In the genomic region with DNA sequence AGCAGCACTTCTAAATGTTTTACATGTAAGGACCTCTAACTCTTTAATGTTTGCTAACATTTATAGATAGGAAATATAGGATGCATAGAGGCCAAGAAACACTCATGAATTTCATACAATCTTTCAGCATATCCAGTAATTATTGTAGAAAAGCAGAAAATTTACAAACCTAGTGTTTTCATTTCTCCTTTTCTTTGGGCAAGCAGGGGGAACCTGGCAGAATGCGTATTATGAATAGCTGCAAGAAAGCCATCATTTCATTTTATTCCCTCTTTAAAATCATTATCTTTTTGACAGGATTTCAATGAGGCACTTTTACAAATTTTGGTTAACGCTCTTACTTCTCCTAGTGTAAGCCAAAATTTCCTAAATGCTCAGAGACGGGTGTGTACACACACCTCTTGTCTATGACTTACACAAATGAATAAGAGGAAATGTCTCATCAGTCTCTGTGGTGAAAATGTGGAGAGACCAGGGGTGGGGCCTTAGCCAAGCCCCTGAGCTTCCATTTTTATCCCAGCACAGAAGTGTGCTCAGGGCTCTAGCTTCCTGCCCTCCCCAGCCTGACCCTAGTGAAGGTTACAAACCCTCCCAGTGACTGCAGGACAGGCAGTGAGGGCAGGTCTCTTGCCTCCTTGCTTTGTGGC, we compare ENCODE assay signal across 8 cellular contexts.
DNase-seq lines count a peak whose midpoint lies in the region; ATAC-seq lines count a peak whose summit lies in the region.

No MANE protein-coding gene starts in this region.

- peaks cover 4% of the 10 kb centered on the region; the same call in 1 of the 2 replicates for H3K9me3 ChIP-seq in SJSA1 (replicated peaks)

- H3K4me3 ChIP-seq in SJSA1: no peak overlapping the region
- H3K4me3 ChIP-seq in rectal smooth muscle tissue (ENCODE audit: low read length): no peak overlapping the region

- peak overlapping the region; percentile 26; the same call in 1 of the 2 replicates for H3K27ac ChIP-seq in SJSA1
- H3K27ac ChIP-seq in cingulate gyrus (ENCODE audit: low read depth, low read length): peak overlapping the region; percentile 29
- H3K27ac ChIP-seq in rectal smooth muscle tissue (ENCODE audit: low read depth, low read length): peak overlapping the region; percentile 33

- H3K27me3 ChIP-seq in SJSA1 (replicated peaks): no peaks in the 10 kb centered on the region
- no peaks in the 10 kb centered on the region for H3K27me3 ChIP-seq in rectal smooth muscle tissue (ENCODE audit: control insufficient read depth, insufficient read depth, low read length)

- H3K36me3 ChIP-seq in SJSA1: no peaks in the 10 kb centered on the region
- H3K36me3 ChIP-seq in rectal smooth muscle tissue (ENCODE audit: control insufficient read depth, insufficient read depth, low read length): no peaks in the 10 kb centered on the region

- no peak overlapping the region for H3K9ac ChIP-seq in rectal smooth muscle tissue (ENCODE audit: low read length)

- peaks cover 42% of the 10 kb centered on the region for H3K4me1 ChIP-seq in SJSA1 (replicated peaks)
- H3K4me1 ChIP-seq in rectal smooth muscle tissue (ENCODE audit: control insufficient read depth, insufficient read depth, low read length): no peaks in the 10 kb centered on the region

- ATAC-seq in GM18498 (IDR thresholded peaks at IDR 0.05; ENCODE audit: unreplicated experiment): peak; percentile 76
- ATAC-seq in HG02852 (IDR thresholded peaks at IDR 0.05; ENCODE audit: unreplicated experiment): peak; percentile 76

- peak in 1 of 2 experiments; percentile 43 for DNase-seq in SJSA1 (ENCODE audit: low read depth in 1 of 2, low spot score in 2 of 2)
- no peak for DNase-seq in HPDE6-E6E7 (ENCODE audit: extremely low spot score)
- DNase-seq in SHP77 treated with DMSO at 0.1 percent for 48 hours (lab: John Stamatoyannopoulos, UW): no peak
- DNase-seq in hypothalamus (lab: John Stamatoyannopoulos, UW): no peak
